ENCODE assay signal across 12 cellular contexts in genomic region chr14:89270439-89271227, GRCh38.
DNase-seq lines count a peak whose midpoint lies in the region; ATAC-seq, FAIRE-seq and TF ChIP-seq lines count a peak whose summit lies in the region.
"Had no signal": no experiment of that assay in that cellular context is flagged by ENCODE, and none has a peak within 500 bp of the region (broad histone marks: within the 10 kb centered on the region; RNA-seq: fewer than 3 reads in every experiment).

No MANE protein-coding gene starts in this region.

- no peaks in the 10 kb centered on the region for H3K27me3 Mint-ChIP-seq in activated T-cell treated with anti-CD3 and anti-CD28 coated beads, Interleukin-2, amount 50 U/mL, for 24 hours
- no peaks in the 10 kb centered on the region for H3K27me3 Mint-ChIP-seq in CD14-positive monocyte (ENCODE audit: low read depth in 3 of 3)
- H3K27me3 Mint-ChIP-seq: CD8-positive, alpha-beta memory T cell had no signal

- no peak overlapping the region for H3K27ac Mint-ChIP-seq in activated T-cell treated with anti-CD3 and anti-CD28 coated beads, Interleukin-2, amount 50 U/mL, for 24 hours
- peak overlapping the region in 1 of 7 donors; percentile 18 for H3K27ac Mint-ChIP-seq in CD14-positive monocyte

- no peaks in the 10 kb centered on the region for H3K36me3 ChIP-seq in right lobe of liver

- DNase-seq in GM12892 (ENCODE audit: insufficient read length) = no peak
- peak; percentile 62 for DNase-seq in NCI-H69 (lab: John Stamatoyannopoulos, UW)
- peak; percentile 46 to 80 (median 67) for DNase-seq in right lobe of liver
- no peak for DNase-seq in activated T-cell treated with anti-CD3 and anti-CD28 coated beads, Interleukin-2, amount 50 U/mL, for 24 hours
- DNase-seq in CD14-positive monocyte (ENCODE audit: low spot score) = no peak
- DNase-seq in C1 segment of cervical spinal cord (lab: John Stamatoyannopoulos, UW) = no peak
- no peak for DNase-seq in SHP77 (lab: John Stamatoyannopoulos, UW)
- DNase-seq: CD8-positive, alpha-beta memory T cell; dorsolateral prefrontal cortex; NCI-H2227 treated with DMSO at 0.1 percent for 48 hours; T-helper 1 cell had no signal

- H3K4me3 ChIP-seq in right lobe of liver = no peak overlapping the region
- H3K4me3 ChIP-seq: dorsolateral prefrontal cortex had no signal

- peak overlapping the region in 2 of 3 donors; percentile 15 to 29 for H3K27ac ChIP-seq in right lobe of liver
- H3K27ac ChIP-seq: dorsolateral prefrontal cortex had no signal

- TF ChIP-seq POLR2A in GM12892 (IDR thresholded peaks at IDR 0.05; ENCODE audit: low read depth, low read length) (no peak), right lobe of liver (IDR thresholded peaks at IDR 0.05) (no peak)

- H3K4me3 Mint-ChIP-seq in activated T-cell treated with anti-CD3 and anti-CD28 coated beads, Interleukin-2, amount 50 U/mL, for 24 hours = no peak overlapping the region
- no peak overlapping the region for H3K4me3 Mint-ChIP-seq in CD14-positive monocyte

- peak; percentile 70 for FAIRE-seq in GM12892 (lab: Jason Lieb, UNC)

- 32% methylated on average over 7 of the region's 7 CpGs for WGBS in right lobe of liver (ENCODE audit: insufficient coverage, low coverage, low lambda C conversion rate, missing lambda C conversion rate)

- TF ChIP-seq CTCF in right lobe of liver (IDR thresholded peaks at IDR 0.05) (no peak), CD14-positive monocyte (IDR thresholded peaks at IDR 0.05) (no peak)

- H3K4me1 Mint-ChIP-seq in activated T-cell treated with anti-CD3 and anti-CD28 coated beads, Interleukin-2, amount 50 U/mL, for 24 hours (ENCODE audit: low read depth) = peaks cover 81% of the 10 kb centered on the region
- H3K4me1 Mint-ChIP-seq in CD14-positive monocyte = peaks cover 19% of the 10 kb centered on the region

- no peaks in the 10 kb centered on the region for H3K27me3 ChIP-seq in right lobe of liver
- H3K27me3 ChIP-seq: dorsolateral prefrontal cortex had no signal

- ATAC-seq in GM21619 (IDR thresholded peaks at IDR 0.05; ENCODE audit: unreplicated experiment) (peak; percentile 46), right lobe of liver (peak; percentile 77 to 91 (median 82))

- H3K36me3 Mint-ChIP-seq in activated T-cell treated with anti-CD3 and anti-CD28 coated beads, Interleukin-2, amount 50 U/mL, for 24 hours (ENCODE audit: low read depth) = peaks cover 39% of the 10 kb centered on the region
- H3K36me3 Mint-ChIP-seq in CD14-positive monocyte = peaks cover 30 to 31% of the 10 kb centered on the region in 2 donors

- intact Hi-C loops in right lobe of liver (cut with DNase I) (no loop called here), CD14-positive monocyte (cut with micrococcal nuclease) (no loop called here)

- H3K9me3 Mint-ChIP-seq in activated T-cell treated with anti-CD3 and anti-CD28 coated beads, Interleukin-2, amount 50 U/mL, for 24 hours = no peaks in the 10 kb centered on the region
- H3K9me3 Mint-ChIP-seq in CD14-positive monocyte = no peaks in the 10 kb centered on the region
- H3K9me3 Mint-ChIP-seq: CD8-positive, alpha-beta memory T cell had no signal

- peaks cover 0 to 23% (median 8%) of the 10 kb centered on the region in 4 donors for H3K4me1 ChIP-seq in right lobe of liver

- no peaks in the 10 kb centered on the region for H3K9me3 ChIP-seq in right lobe of liver

Comparison
In these comparisons a context has a peak if more than half of its experiments do, and no peak if none do; other contexts are left out.
1. DNase-seq: peak in NCI-H69 (single experiment) and right lobe of liver (3 of 3); none in GM12892 (single experiment), activated T-cell treated with anti-CD3 and anti-CD28 coated beads, Interleukin-2, amount 50 U/mL, for 24 hours (single experiment), CD14-positive monocyte (single experiment), C1 segment of cervical spinal cord (0 of 14) and SHP77 (0 of 2).